In genomic region chr3:126858401-126858800, GRCh38 we compare ENCODE assay signal across 12 cellular contexts.
"Had no signal": no experiment of that assay in that cellular context is flagged by ENCODE, and none has a peak within 500 bp of the region (broad histone marks: within the 10 kb centered on the region; RNA-seq: fewer than 3 reads in every experiment).

No MANE protein-coding gene starts in this region.

- H3K4me3 ChIP-seq: coronary artery, upper lobe of left lung had no signal

- H3K9me3 ChIP-seq: upper lobe of left lung had no signal

- H3K4me3 Mint-ChIP-seq: activated CD4-positive, alpha-beta memory T cell treated with anti-CD3 and anti-CD28 coated beads for 36 hours; activated naive CD8-positive, alpha-beta T cell treated with anti-CD3 and anti-CD28 coated beads, Interleukin-2, amount 50 U/mL, for 24 hours; activated T-helper 1 cell treated with anti-CD3 and anti-CD28 coated beads, Interleukin-12 subunit alpha, Interleukin-12 subunit beta, Interleukin-2, Interleukin-4 antibody, amounts not matched to agents 30 ng/mL and 10 ng/mL and 1 ng/mL, durations not matched to agents 14 hours and 24 hours and 36 hours; immature natural killer cell; nephron progenitor cell had no signal

- H3K27me3 ChIP-seq: upper lobe of left lung had no signal

- ATAC-seq: left colon had no signal

- H3K27ac Mint-ChIP-seq: activated CD4-positive, alpha-beta memory T cell treated with anti-CD3 and anti-CD28 coated beads for 36 hours; activated naive CD8-positive, alpha-beta T cell treated with anti-CD3 and anti-CD28 coated beads, Interleukin-2, amount 50 U/mL, for 24 hours; activated T-helper 1 cell treated with anti-CD3 and anti-CD28 coated beads, Interleukin-12 subunit alpha, Interleukin-12 subunit beta, Interleukin-2, Interleukin-4 antibody, amounts not matched to agents 30 ng/mL and 10 ng/mL and 1 ng/mL, durations not matched to agents 14 hours and 24 hours and 36 hours; immature natural killer cell; nephron progenitor cell had no signal

- H3K36me3 ChIP-seq: upper lobe of left lung had no signal

- H3K9me3 Mint-ChIP-seq: activated CD4-positive, alpha-beta memory T cell treated with anti-CD3 and anti-CD28 coated beads for 36 hours; activated naive CD8-positive, alpha-beta T cell treated with anti-CD3 and anti-CD28 coated beads, Interleukin-2, amount 50 U/mL, for 24 hours; activated T-helper 1 cell treated with anti-CD3 and anti-CD28 coated beads, Interleukin-12 subunit alpha, Interleukin-12 subunit beta, Interleukin-2, Interleukin-4 antibody, amounts not matched to agents 30 ng/mL and 10 ng/mL and 1 ng/mL, durations not matched to agents 14 hours and 24 hours and 36 hours; nephron progenitor cell had no signal

- H3K27ac ChIP-seq: coronary artery, upper lobe of left lung had no signal

- H3K27me3 Mint-ChIP-seq: activated CD4-positive, alpha-beta memory T cell treated with anti-CD3 and anti-CD28 coated beads for 36 hours; activated naive CD8-positive, alpha-beta T cell treated with anti-CD3 and anti-CD28 coated beads, Interleukin-2, amount 50 U/mL, for 24 hours had no signal

- H3K4me1 Mint-ChIP-seq: activated naive CD8-positive, alpha-beta T cell treated with anti-CD3 and anti-CD28 coated beads, Interleukin-2, amount 50 U/mL, for 24 hours; immature natural killer cell had no signal

- DNase-seq: activated CD4-positive, alpha-beta memory T cell treated with anti-CD3 and anti-CD28 coated beads for 36 hours; activated naive CD4-positive, alpha-beta T cell treated with Interleukin-2 at 50 U/mL for 16 hours; activated naive CD8-positive, alpha-beta T cell treated with anti-CD3 and anti-CD28 coated beads, Interleukin-2, amount 50 U/mL, for 24 hours; immature natural killer cell; left colon; nephron progenitor cell; stimulated activated CD4-positive, alpha-beta T cell treated with anti-CD3 and anti-CD28 coated beads, Interleukin-2, amount 100 ng/mL, for 48 hours; stimulated activated naive CD4-positive, alpha-beta T cell treated with Interleukin-2 at 50 U/mL for 16 hours; T-helper 9 cell; upper lobe of left lung had no signal

- H3K4me1 ChIP-seq: upper lobe of left lung had no signal
